In the genomic region with DNA sequence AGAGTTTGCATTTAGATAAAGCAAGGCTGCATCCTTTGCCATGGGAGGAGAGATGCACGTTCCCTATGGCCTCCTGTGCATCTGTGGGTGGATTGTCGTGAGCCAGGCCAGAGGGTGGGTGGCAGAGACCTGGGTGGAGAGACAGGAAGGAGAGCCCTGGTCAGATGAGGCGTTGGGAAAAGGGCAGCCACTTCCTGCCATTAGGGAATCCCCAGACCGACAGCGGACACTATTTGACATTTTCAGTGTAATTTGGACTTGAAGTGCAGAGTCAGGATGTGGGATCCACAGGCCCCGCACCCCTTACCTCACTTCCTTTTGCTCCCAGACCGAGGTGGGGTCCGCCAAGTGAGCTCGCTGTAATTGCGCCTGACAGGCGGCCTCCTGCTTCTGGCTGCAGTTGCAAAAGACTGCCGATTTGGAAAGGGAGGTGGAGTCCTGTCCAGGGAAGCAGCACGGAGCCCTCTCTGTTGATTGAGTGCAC, we compare ENCODE assay signal across 12 cellular contexts.
DNase-seq lines count a peak whose midpoint lies in the region; ATAC-seq and TF ChIP-seq lines count a peak whose summit lies in the region.
"Had no signal": no experiment of that assay in that cellular context is flagged by ENCODE, and none has a peak within 500 bp of the region (broad histone marks: within the 10 kb centered on the region; RNA-seq: fewer than 3 reads in every experiment).

No MANE protein-coding gene starts in this region.

- H3K27me3 Mint-ChIP-seq in activated naive CD8-positive, alpha-beta T cell treated with anti-CD3 and anti-CD28 coated beads for 36 hours, result peaks cover 16% of the 10 kb centered on the region
- H3K27me3 Mint-ChIP-seq in activated naive CD8-positive, alpha-beta T cell treated with anti-CD3 and anti-CD28 coated beads, Interleukin-2, amount 50 U/mL, for 24 hours, result peaks cover 11% of the 10 kb centered on the region
- H3K27me3 Mint-ChIP-seq in activated T-cell treated with anti-CD3 and anti-CD28 coated beads, Interleukin-2, amount 50 U/mL, for 24 hours, result peaks cover 25% of the 10 kb centered on the region

- H3K23ac ChIP-seq in mesenchymal stem cell (ENCODE audit: low read length in 2 of 2), result no peak overlapping the region

- intact Hi-C loops in upper lobe of right lung (cut with DNase I), result no loop called here

- no peak overlapping the region for H3K4me3 Mint-ChIP-seq in activated naive CD8-positive, alpha-beta T cell treated with anti-CD3 and anti-CD28 coated beads for 36 hours
- H3K4me3 Mint-ChIP-seq in activated naive CD8-positive, alpha-beta T cell treated with anti-CD3 and anti-CD28 coated beads, Interleukin-2, amount 50 U/mL, for 24 hours, result no peak overlapping the region
- H3K4me3 Mint-ChIP-seq in activated T-cell treated with anti-CD3 and anti-CD28 coated beads, Interleukin-2, amount 50 U/mL, for 24 hours, result no peak overlapping the region
- H3K4me3 Mint-ChIP-seq: naive thymus-derived CD8-positive, alpha-beta T cell; T-helper 2 cell treated with Interferon-gamma antibody and Interleukin-4, amounts not matched to agents 5 μg/mL and 100 μg/mL, for 36 hours had no signal

- no peak overlapping the region for H3K4ac ChIP-seq in mesenchymal stem cell (ENCODE audit: low read depth in 1 of 2, low read length in 2 of 2)

- H3K9me3 ChIP-seq in mesenchymal stem cell (ENCODE audit: control insufficient read depth, low read length) (no peaks in the 10 kb centered on the region), upper lobe of right lung (no peaks in the 10 kb centered on the region)

- H3K9ac ChIP-seq in mesenchymal stem cell (ENCODE audit: low read length), result peak overlapping the region; percentile 59

- no peak overlapping the region for H3K14ac ChIP-seq in mesenchymal stem cell (ENCODE audit: low read length in 2 of 2)

- H4K91ac ChIP-seq in mesenchymal stem cell (ENCODE audit: low read length), result no peak overlapping the region

- no peak overlapping the region for H2BK12ac ChIP-seq in mesenchymal stem cell (ENCODE audit: low read length in 2 of 2)

- no peak overlapping the region for H3K27ac Mint-ChIP-seq in activated naive CD8-positive, alpha-beta T cell treated with anti-CD3 and anti-CD28 coated beads for 36 hours
- no peak overlapping the region for H3K27ac Mint-ChIP-seq in activated naive CD8-positive, alpha-beta T cell treated with anti-CD3 and anti-CD28 coated beads, Interleukin-2, amount 50 U/mL, for 24 hours
- no peak overlapping the region for H3K27ac Mint-ChIP-seq in activated T-cell treated with anti-CD3 and anti-CD28 coated beads, Interleukin-2, amount 50 U/mL, for 24 hours
- H3K27ac Mint-ChIP-seq: T-helper 2 cell treated with Interferon-gamma antibody and Interleukin-4, amounts not matched to agents 5 μg/mL and 100 μg/mL, for 36 hours had no signal

- no peak overlapping the region for H2AK5ac ChIP-seq in mesenchymal stem cell (ENCODE audit: low read length, severe bottlenecking)

- no peak overlapping the region for H3K18ac ChIP-seq in mesenchymal stem cell (ENCODE audit: low read depth in 1 of 2, low read length in 2 of 2)

- no peak overlapping the region for H2BK5ac ChIP-seq in mesenchymal stem cell (ENCODE audit: low read depth, low read length, poor library complexity, severe bottlenecking)

- no peak for ATAC-seq in activated naive CD8-positive, alpha-beta T cell treated with anti-CD3 and anti-CD28 coated beads, Interleukin-2, amount 50 U/mL, for 24 hours
- peak; percentile 22 for ATAC-seq in upper lobe of right lung
- no peak for ATAC-seq in HG03460 (IDR thresholded peaks at IDR 0.05; ENCODE audit: unreplicated experiment)
- ATAC-seq: foreskin keratinocyte; naive thymus-derived CD8-positive, alpha-beta T cell had no signal

- H3K4me2 ChIP-seq in mesenchymal stem cell (ENCODE audit: low read length, poor library complexity, severe bottlenecking), result no peak overlapping the region

- WGBS in mesenchymal stem cell, result 62% methylated on average over 13 of the region's 13 CpGs

- H3K9me3 Mint-ChIP-seq in activated naive CD8-positive, alpha-beta T cell treated with anti-CD3 and anti-CD28 coated beads for 36 hours, result no peaks in the 10 kb centered on the region
- no peaks in the 10 kb centered on the region for H3K9me3 Mint-ChIP-seq in activated naive CD8-positive, alpha-beta T cell treated with anti-CD3 and anti-CD28 coated beads, Interleukin-2, amount 50 U/mL, for 24 hours
- H3K9me3 Mint-ChIP-seq in activated T-cell treated with anti-CD3 and anti-CD28 coated beads, Interleukin-2, amount 50 U/mL, for 24 hours, result no peaks in the 10 kb centered on the region
- H3K9me3 Mint-ChIP-seq: naive thymus-derived CD8-positive, alpha-beta T cell; T-helper 2 cell treated with Interferon-gamma antibody and Interleukin-4, amounts not matched to agents 5 μg/mL and 100 μg/mL, for 36 hours had no signal

- DNase-seq in activated naive CD8-positive, alpha-beta T cell treated with anti-CD3 and anti-CD28 coated beads for 36 hours, result peak; percentile 5
- no peak for DNase-seq in activated naive CD8-positive, alpha-beta T cell treated with anti-CD3 and anti-CD28 coated beads, Interleukin-2, amount 50 U/mL, for 24 hours
- DNase-seq in dermis blood vessel endothelial cell, result peak; percentile 31
- no peak for DNase-seq in mesenchymal stem cell
- peak; percentile 61 for DNase-seq in upper lobe of right lung
- no peak for DNase-seq in putamen (ENCODE audit: low spot score)
- no peak for DNase-seq in activated T-cell treated with anti-CD3 and anti-CD28 coated beads, Interleukin-2, amount 50 U/mL, for 24 hours
- DNase-seq: DMS79, foreskin keratinocyte had no signal

- H3K4me1 ChIP-seq in mesenchymal stem cell (ENCODE audit: control insufficient read depth, insufficient read depth, low read depth, low read length), result peaks cover 2% of the 10 kb centered on the region
- peaks cover 18% of the 10 kb centered on the region for H3K4me1 ChIP-seq in upper lobe of right lung
- H3K4me1 ChIP-seq: foreskin keratinocyte had no signal

- no peak overlapping the region for H2BK120ac ChIP-seq in mesenchymal stem cell (ENCODE audit: low read depth, low read length)

- no peak overlapping the region for H2BK15ac ChIP-seq in mesenchymal stem cell (ENCODE audit: low read depth, poor library complexity, severe bottlenecking)

- H3K27me3 ChIP-seq in mesenchymal stem cell (ENCODE audit: control insufficient read depth in 1 of 2, insufficient read depth in 1 of 2, low read length in 2 of 2) (peaks cover 0 to 88% of the 10 kb centered on the region in 2 experiments), upper lobe of right lung (no peaks in the 10 kb centered on the region)

- H4K8ac ChIP-seq in mesenchymal stem cell (ENCODE audit: low read length), result no peak overlapping the region

- H3K36me3 Mint-ChIP-seq in activated naive CD8-positive, alpha-beta T cell treated with anti-CD3 and anti-CD28 coated beads for 36 hours, result no peaks in the 10 kb centered on the region
- no peaks in the 10 kb centered on the region for H3K36me3 Mint-ChIP-seq in activated naive CD8-positive, alpha-beta T cell treated with anti-CD3 and anti-CD28 coated beads, Interleukin-2, amount 50 U/mL, for 24 hours (ENCODE audit: low read depth)
- H3K36me3 Mint-ChIP-seq in activated T-cell treated with anti-CD3 and anti-CD28 coated beads, Interleukin-2, amount 50 U/mL, for 24 hours (ENCODE audit: low read depth), result no peaks in the 10 kb centered on the region
- H3K36me3 Mint-ChIP-seq: naive thymus-derived CD8-positive, alpha-beta T cell had no signal

- no peak for TF ChIP-seq CTCF in upper lobe of right lung (IDR thresholded peaks at IDR 0.05)

- no peak overlapping the region for H2AFZ ChIP-seq in mesenchymal stem cell (ENCODE audit: low read depth, low read length)

- no peaks in the 10 kb centered on the region for H3K79me1 ChIP-seq in mesenchymal stem cell (replicated peaks; ENCODE audit: low read length, poor library complexity, severe bottlenecking)

- H3K4me3 ChIP-seq in mesenchymal stem cell (ENCODE audit: insufficient read depth in 1 of 2, low read depth in 1 of 2, low read length in 2 of 2), result peak overlapping the region in 1 of 2 experiments; percentile 58
- no peak overlapping the region for H3K4me3 ChIP-seq in upper lobe of right lung

- H3K27ac ChIP-seq in mesenchymal stem cell (ENCODE audit: low read length, poor library complexity, severe bottlenecking) (no peak overlapping the region), upper lobe of right lung (peak overlapping the region; percentile 17)
- H3K27ac ChIP-seq: foreskin keratinocyte had no signal

- H3K36me3 ChIP-seq in mesenchymal stem cell (ENCODE audit: control insufficient read depth in 1 of 2, insufficient read depth in 2 of 2, low read depth in 1 of 2, low read length in 2 of 2), result peaks cover 0 to 85% of the 10 kb centered on the region in 2 experiments
- H3K36me3 ChIP-seq in upper lobe of right lung, result no peaks in the 10 kb centered on the region

- peaks cover 9% of the 10 kb centered on the region for H3K4me1 Mint-ChIP-seq in activated naive CD8-positive, alpha-beta T cell treated with anti-CD3 and anti-CD28 coated beads for 36 hours
- H3K4me1 Mint-ChIP-seq in activated naive CD8-positive, alpha-beta T cell treated with anti-CD3 and anti-CD28 coated beads, Interleukin-2, amount 50 U/mL, for 24 hours, result peaks cover 6% of the 10 kb centered on the region
- H3K4me1 Mint-ChIP-seq in activated T-cell treated with anti-CD3 and anti-CD28 coated beads, Interleukin-2, amount 50 U/mL, for 24 hours (ENCODE audit: low read depth), result peaks cover 7% of the 10 kb centered on the region

Comparison
In these comparisons a context has a peak if more than half of its experiments do, and no peak if none do; other contexts are left out.
1. DNase-seq: peak in activated naive CD8-positive, alpha-beta T cell treated with anti-CD3 and anti-CD28 coated beads for 36 hours (single experiment), dermis blood vessel endothelial cell (single experiment) and upper lobe of right lung (single experiment); none in activated naive CD8-positive, alpha-beta T cell treated with anti-CD3 and anti-CD28 coated beads, Interleukin-2, amount 50 U/mL, for 24 hours (single experiment), mesenchymal stem cell (single experiment), putamen (single experiment) and activated T-cell treated with anti-CD3 and anti-CD28 coated beads, Interleukin-2, amount 50 U/mL, for 24 hours (single experiment).